In genomic region chr2:239880396-239880795, GRCh38 we compare ENCODE assay signal across 21 cellular contexts.
"Had no signal": no experiment of that assay in that cellular context is flagged by ENCODE, and none has a peak within 500 bp of the region (broad histone marks: within the 10 kb centered on the region; RNA-seq: fewer than 3 reads in every experiment).

No MANE protein-coding gene starts in this region.

- ATAC-seq: activated naive CD8-positive, alpha-beta T cell treated with anti-CD3 and anti-CD28 coated beads, Interleukin-2, amount 50 U/mL, for 24 hours; gastroesophageal sphincter; heart right ventricle; left ventricle myocardium superior; mucosa of descending colon; naive thymus-derived CD4-positive, alpha-beta T cell; stimulated activated naive B cell treated with anti-CD40 and anti-IgM and Interleukin-4, amounts not matched to agents 10 μg/mL and 1 μg/mL and 100 μg/mL, for 72 hours had no signal

- H3K36me3 ChIP-seq: brain microvascular endothelial cell, gastroesophageal sphincter, heart right ventricle, neural progenitor cell, ovary, tibial nerve had no signal

- H3K4me1 ChIP-seq: neural progenitor cell had no signal

- DNase-seq: activated CD4-positive, alpha-beta T cell treated with anti-CD3 and anti-CD28 coated beads, Interleukin-2, amount 10 ng/mL, durations not matched to agents 24 days and 14 days; activated naive CD4-positive, alpha-beta T cell treated with anti-CD3 and anti-CD28 coated beads for 36 hours; activated naive CD8-positive, alpha-beta T cell treated with anti-CD3 and anti-CD28 coated beads, Interleukin-2, amount 50 U/mL, for 24 hours; activated T-cell treated with anti-CD3 and anti-CD28 coated beads for 4 hours; anterior cingulate cortex; brain microvascular endothelial cell; central memory CD4-positive, alpha-beta T cell; effector CD4-positive, alpha-beta T cell; heart right ventricle; kidney glomerular epithelial cell; left ventricle myocardium superior; mucosa of descending colon; ovary; stimulated activated naive B cell treated with anti-CD40 and anti-IgM and Interleukin-4, amounts not matched to agents 10 μg/mL and 1 μg/mL and 100 μg/mL, for 72 hours; substantia nigra; T-helper 1 cell; T1000 had no signal

- H3K4me3 ChIP-seq: gastroesophageal sphincter, heart right ventricle, mucosa of descending colon, neural progenitor cell, ovary, tibial nerve had no signal

- H3K27me3 ChIP-seq: brain microvascular endothelial cell, gastroesophageal sphincter, neural progenitor cell, ovary, tibial nerve had no signal

- H3K27ac ChIP-seq: brain microvascular endothelial cell, heart right ventricle, neural progenitor cell, ovary, tibial nerve had no signal

- H3K9ac ChIP-seq: neural progenitor cell had no signal

- H3K9me3 ChIP-seq: ovary had no signal

- H3K4me2 ChIP-seq: neural progenitor cell had no signal

- H2AFZ ChIP-seq: neural progenitor cell had no signal
